Comparison of ENCODE assay signal across 1 cellular context in the genomic region with DNA sequence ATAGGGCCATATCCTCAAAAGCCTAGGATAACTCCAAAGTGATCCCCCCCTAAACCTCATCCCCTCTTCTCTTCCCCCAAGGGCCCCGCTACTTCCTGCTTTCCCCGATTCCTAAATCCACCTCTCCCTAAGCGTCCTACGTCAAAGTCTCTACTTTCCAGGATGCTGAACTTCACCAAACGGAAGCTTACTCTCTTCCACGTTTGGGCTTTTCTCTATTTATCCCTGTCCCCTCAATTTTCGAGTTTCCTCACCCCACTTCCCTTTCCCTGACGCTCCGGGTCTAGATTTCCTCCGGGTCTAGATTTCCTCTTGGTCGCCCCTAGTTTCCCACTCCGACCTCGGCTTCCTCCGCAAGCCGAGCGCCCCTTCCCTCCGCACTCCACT.
TF ChIP-seq lines count a peak whose summit lies in the region.

No MANE protein-coding gene starts in this region.

TF ChIP-seq in endothelial cell of umbilical vein, 7 proteins besides CTCF, POLR2A, EP300 and RAD21:
- no peak for TF ChIP-seq JUN (IDR thresholded peaks at IDR 0.05; ENCODE audit: borderline replicate concordance, insufficient read depth, insufficient read length, low read depth)
- no peak for TF ChIP-seq EZH2 (IDR thresholded peaks at IDR 0.05; ENCODE audit: borderline replicate concordance, low read depth, low read length, severe bottlenecking)
- TF ChIP-seq, protein P1, sequence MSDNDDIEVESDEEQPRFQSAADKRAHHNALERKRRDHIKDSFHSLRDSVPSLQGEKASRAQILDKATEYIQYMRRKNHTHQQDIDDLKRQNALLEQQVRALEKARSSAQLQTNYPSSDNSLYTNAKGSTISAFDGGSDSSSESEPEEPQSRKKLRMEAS (IDR thresholded peaks at IDR 0.05; ENCODE audit: insufficient read depth, insufficient read length): no peak
- TF ChIP-seq MYC (IDR thresholded peaks at IDR 0.05; ENCODE audit: low read depth, low read length): no peak
- no peak for TF ChIP-seq GATA2 (IDR thresholded peaks at IDR 0.05; ENCODE audit: insufficient read depth, insufficient read length, low read depth, low read length)
- no peak for TF ChIP-seq POLR2AphosphoS5 (IDR thresholded peaks at IDR 0.05; ENCODE audit: insufficient read depth, low read depth, low read length)
- no peak for TF ChIP-seq FOS (IDR thresholded peaks at IDR 0.05; ENCODE audit: borderline replicate concordance, insufficient read depth, low read length)
